ENCODE assay signal across 8 cellular contexts in genomic region chr14:35385042-35385839, GRCh38. TPM values are rescaled to one million over a fixed set of nuclear protein-coding genes. Genes with fewer than 3 reads are reported as not detected.
DNase-seq lines count a peak whose midpoint lies in the region; ATAC-seq, FAIRE-seq and TF ChIP-seq lines count a peak whose summit lies in the region.

No MANE protein-coding gene starts in this region.

- CTCF ChIA-PET in AG04449 (lab: Yijun Ruan, JAX) = interaction anchor here (1.0 to 3.0 kb wide), 6 partner anchors 10 to 24 kb away, joined by 3 to 10 read pairs (median 3); partner anchors contain the start of gene NFKBIA

- POLR2A ChIA-PET in AG04449 (lab: Yijun Ruan, JAX) = interaction anchor here (0.7 to 3.2 kb wide), 6 partner anchors 12 to 244 kb away, joined by 3 to 38 read pairs (median 4); partner anchors contain the start of genes NFKBIA and PSMA6

- H3K27me3 Mint-ChIP-seq in astrocyte (ENCODE audit: low read depth, unreplicated experiment) = no peaks in the 10 kb centered on the region
- no peaks in the 10 kb centered on the region for H3K27me3 Mint-ChIP-seq in T-helper 17 cell

- ATAC-seq in GM21367 (IDR thresholded peaks at IDR 0.05; ENCODE audit: unreplicated experiment) = no peak
- ATAC-seq in T-helper 17 cell = no peak

- 0 out of 2 replicates have a peak overlapping the region, but pooled peaks have one; percentile 12 for H3K4me3 ChIP-seq in AG04449 (ENCODE audit: low read depth, low read length)
- H3K4me3 ChIP-seq in astrocyte (ENCODE audit: insufficient read depth, low read depth, low read length) = no peak overlapping the region
- no peak overlapping the region for H3K4me3 ChIP-seq in skeletal muscle cell (ENCODE audit: low read depth, low read length)

- H3K27ac Mint-ChIP-seq in astrocyte (ENCODE audit: unreplicated experiment) (peak overlapping the region; percentile 98), T-helper 17 cell (no peak overlapping the region)

- peak overlapping the region; percentile 67 for H3K9ac ChIP-seq in astrocyte (ENCODE audit: low read length)

- peak; percentile 77 for FAIRE-seq in astrocyte (lab: Jason Lieb, UNC)

- TF ChIP-seq CTCF in AG04449 (IDR thresholded peaks at IDR 0.05; ENCODE audit: insufficient read depth, low read length, missing control alignments) (no peak), astrocyte (IDR thresholded peaks at IDR 0.05; ENCODE audit: insufficient read depth, low read depth, low read length) (no peak)

- DNase-seq in AG04449 (ENCODE audit: low read depth, low spot score) (peak; percentile 91), NCI-H146 (lab: John Stamatoyannopoulos, UW) (peak; percentile 86), astrocyte (ENCODE audit: low read depth) (peak; percentile 91), hippocampal formation (lab: John Stamatoyannopoulos, UW) (peak; percentile 71 to 77), skeletal muscle cell (ENCODE audit: low read depth) (peak; percentile 95), T-helper 17 cell (no peak), T-helper 9 cell (no peak)

- H3K4me1 Mint-ChIP-seq in astrocyte (ENCODE audit: low read depth, unreplicated experiment) (peaks cover 19% of the 10 kb centered on the region), T-helper 17 cell (peaks cover 5% of the 10 kb centered on the region)

- H3K4me3 Mint-ChIP-seq in astrocyte (ENCODE audit: unreplicated experiment) (no peak overlapping the region), T-helper 17 cell (no peak overlapping the region)

- peaks cover 25% of the 10 kb centered on the region for H3K4me1 ChIP-seq in astrocyte (ENCODE audit: insufficient read depth, low read length)

- H2AFZ ChIP-seq in astrocyte (ENCODE audit: low read depth, low read length) = peak overlapping the region; percentile 80

- no peaks in the 10 kb centered on the region for H4K20me1 ChIP-seq in astrocyte (ENCODE audit: insufficient read depth, low read length)

- H3K27me3 ChIP-seq in astrocyte (ENCODE audit: insufficient read depth, low read length) = no peaks in the 10 kb centered on the region

- H3K36me3 Mint-ChIP-seq in astrocyte (ENCODE audit: low read depth, unreplicated experiment) (no peaks in the 10 kb centered on the region), T-helper 17 cell (ENCODE audit: low read depth) (no peaks in the 10 kb centered on the region)

- peak overlapping the region; percentile 59 for H3K4me2 ChIP-seq in astrocyte (ENCODE audit: low read length)

- H3K79me2 ChIP-seq in astrocyte (ENCODE audit: insufficient read depth, low read length) = no peaks in the 10 kb centered on the region

- H3K9me3 ChIP-seq in astrocyte (ENCODE audit: insufficient read depth, low read depth, low read length) (no peaks in the 10 kb centered on the region), T-helper 17 cell (ENCODE audit: control insufficient read depth, low read length, poor library complexity, severe bottlenecking) (no peaks in the 10 kb centered on the region)

- peak overlapping the region; percentile 83 for H3K27ac ChIP-seq in astrocyte (ENCODE audit: low read depth, low read length)

- H3K9me3 Mint-ChIP-seq in astrocyte (ENCODE audit: unreplicated experiment) = no peaks in the 10 kb centered on the region

- H3K36me3 ChIP-seq in astrocyte (ENCODE audit: insufficient read depth, low read length) = no peaks in the 10 kb centered on the region

RNA-seq across cellular contexts. Expression of gene NFKBIA, which starts 19.3 kb away (rescaled TPM):
- 35.5 and 38.1 TPM in 2 replicates for total RNA-seq in astrocyte
- total RNA-seq in T-helper 17 cell = 1,000 to 10,000 TPM; 1,744 to 1,805 TPM

Comparison
In these comparisons a context has a peak if more than half of its experiments do, and no peak if none do; other contexts are left out.
1. DNase-seq: peak in AG04449 (single experiment), NCI-H146 (single experiment), astrocyte (single experiment), hippocampal formation (2 of 2) and skeletal muscle cell (single experiment); none in T-helper 17 cell (0 of 3) and T-helper 9 cell (single experiment).
2. RNA of gene NFKBIA, which starts 19.3 kb away (total RNA-seq): 1,744 to 1,805 TPM in T-helper 17 cell; 35.5 to 38.1 TPM in astrocyte; every median in the first group is over 10 times any median in the second.